ENCODE assay signal across 9 cellular contexts in the genomic region with DNA sequence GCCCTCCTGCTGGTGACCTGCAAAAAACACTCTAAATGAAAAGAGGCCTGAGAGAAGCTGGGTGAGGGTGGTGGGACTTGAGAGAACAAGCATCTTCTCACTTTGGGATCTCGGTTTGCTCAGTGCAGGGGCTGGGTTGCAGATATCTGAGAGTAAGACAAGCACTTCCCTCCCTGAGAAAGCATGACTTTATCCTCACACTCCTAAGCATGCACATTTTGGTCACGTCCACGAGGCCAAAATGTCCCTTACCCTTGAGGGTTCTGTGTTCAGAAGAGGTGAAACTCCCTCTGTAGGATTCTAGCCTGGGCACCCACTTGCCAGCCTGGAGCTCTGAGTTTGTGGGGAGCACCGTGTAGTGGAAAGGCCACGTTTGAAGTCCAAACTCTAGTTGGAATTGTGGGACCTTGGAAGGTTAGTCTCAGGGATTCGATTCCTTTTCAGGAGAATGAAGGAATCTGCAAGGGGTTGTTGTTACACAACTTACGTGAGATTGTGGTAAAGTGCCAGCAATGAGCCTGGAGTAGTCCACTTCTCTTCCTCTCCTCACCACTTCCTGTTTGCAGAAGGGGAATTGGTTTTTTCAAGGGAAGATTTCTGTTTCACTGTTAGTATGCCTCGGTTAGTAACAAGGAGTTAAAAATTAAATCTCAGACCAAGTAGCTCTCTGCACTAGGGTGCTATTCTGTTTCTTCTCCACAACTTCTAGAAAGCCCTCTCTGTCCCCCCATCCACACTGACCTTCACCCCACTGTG. TPM values are rescaled to one million over a fixed set of nuclear protein-coding genes. Genes with fewer than 3 reads are reported as not detected.
DNase-seq lines count a peak whose midpoint lies in the region; FAIRE-seq and TF ChIP-seq lines count a peak whose summit lies in the region.
"Had no signal": no experiment of that assay in that cellular context is flagged by ENCODE, and none has a peak within 500 bp of the region (broad histone marks: within the 10 kb centered on the region; RNA-seq: fewer than 3 reads in every experiment).

No MANE protein-coding gene starts in this region.

- BruUV-seq in OCI-LY7 (replicated peaks; lab: Mats Ljungman, UMichigan) = no TSS peak

- H3K36me3 ChIP-seq in GM23248 (ENCODE audit: low read depth) (no peaks in the 10 kb centered on the region), mesenchymal stem cell (ENCODE audit: control insufficient read depth in 1 of 2, insufficient read depth in 2 of 2, low read depth in 1 of 2, low read length in 2 of 2) (no peaks in the 10 kb centered on the region), OCI-LY7 (ENCODE audit: insufficient read depth, low read length) (no peaks in the 10 kb centered on the region)

- H3K27ac ChIP-seq in GM23248 (no peak overlapping the region), mesenchymal stem cell (ENCODE audit: low read length, poor library complexity, severe bottlenecking) (peak overlapping the region; percentile 11), OCI-LY7 (ENCODE audit: low read depth, low read length, poor library complexity, severe bottlenecking) (no peak overlapping the region)

- 26 to 31% methylated on average over 8 of the region's 8 CpGs for WGBS in GM23248 (ENCODE audit: low coverage in 1 of 2, low lambda C conversion rate in 2 of 2, missing lambda C conversion rate in 2 of 2), 2 experiments
- 66% methylated on average over 8 of the region's 8 CpGs for WGBS in mesenchymal stem cell

- H3K4me3 ChIP-seq in GM12864 (ENCODE audit: low read depth, low read length) = no peak overlapping the region
- no peak overlapping the region for H3K4me3 ChIP-seq in GM23248
- H3K4me3 ChIP-seq in mesenchymal stem cell (ENCODE audit: insufficient read depth in 1 of 2, low read depth in 1 of 2, low read length in 2 of 2) = no peak overlapping the region
- H3K4me3 ChIP-seq in OCI-LY7 (ENCODE audit: low read depth, low read length, poor library complexity, severe bottlenecking) = no peak overlapping the region

- H4K20me1 ChIP-seq in GM23248 (ENCODE audit: insufficient read depth) = no peaks in the 10 kb centered on the region
- H4K20me1 ChIP-seq in OCI-LY7 (ENCODE audit: insufficient read depth, low read length) = no peaks in the 10 kb centered on the region

- CTCF ChIA-PET in OCI-LY7 (lab: Charles Lee; ENCODE audit: unreplicated experiment) = no interaction called here

- DNase-seq in GM12864 (ENCODE audit: low read depth) = peak; percentile 26
- peak; percentile 30 for DNase-seq in GM23248
- DNase-seq in SIG-M5 (lab: John Stamatoyannopoulos, UW) = peak; percentile 77
- peak; percentile 35 for DNase-seq in mesenchymal stem cell
- DNase-seq in SW 1271 (lab: John Stamatoyannopoulos, UW) = no peak
- DNase-seq in OCI-LY7 (ENCODE audit: low spot score) = no peak
- no peak for DNase-seq in UCSD-AML1 (lab: John Stamatoyannopoulos, UW; ENCODE audit: unreplicated experiment)
- DNase-seq in frontal cortex (ENCODE audit: low spot score in 2 of 2) = no peak
- DNase-seq: left cardiac atrium had no signal

- H3K18ac ChIP-seq in mesenchymal stem cell (ENCODE audit: low read depth in 1 of 2, low read length in 2 of 2) = no peak overlapping the region

- H4K8ac ChIP-seq in mesenchymal stem cell (ENCODE audit: low read length) = no peak overlapping the region

- no peak for FAIRE-seq in frontal cortex (lab: Jason Lieb, UNC)

- H2BK12ac ChIP-seq in mesenchymal stem cell (ENCODE audit: low read length in 2 of 2) = no peak overlapping the region

- H3K79me2 ChIP-seq in GM23248 (ENCODE audit: insufficient read depth) = no peaks in the 10 kb centered on the region
- H3K79me2 ChIP-seq in OCI-LY7 (ENCODE audit: insufficient read depth, low read depth, low read length) = no peaks in the 10 kb centered on the region

- H3K27me3 ChIP-seq in GM23248 (replicated peaks; ENCODE audit: insufficient read depth) (peaks cover 19% of the 10 kb centered on the region), mesenchymal stem cell (ENCODE audit: control insufficient read depth in 1 of 2, insufficient read depth in 1 of 2, low read length in 2 of 2) (peaks cover 0 to 48% of the 10 kb centered on the region in 2 experiments)

- H2BK15ac ChIP-seq in mesenchymal stem cell (ENCODE audit: low read depth, poor library complexity, severe bottlenecking) = no peak overlapping the region

- in situ Hi-C loops in GM23248 (cut with MboI) = no loop called here

- H3F3A ChIP-seq in GM23248 (ENCODE audit: insufficient read depth) = no peaks in the 10 kb centered on the region

- H3K9ac ChIP-seq in GM23248 = no peak overlapping the region
- no peak overlapping the region for H3K9ac ChIP-seq in mesenchymal stem cell (ENCODE audit: low read length)

- TF ChIP-seq CTCF in GM12864 (IDR thresholded peaks at IDR 0.05; ENCODE audit: low read depth, low read length, missing control alignments) (no peak), OCI-LY7 (conservative IDR thresholded peaks at IDR 0.05; ENCODE audit: low read length) (no peak)

- no peaks in the 10 kb centered on the region for H3K79me1 ChIP-seq in mesenchymal stem cell (replicated peaks; ENCODE audit: low read length, poor library complexity, severe bottlenecking)

- H3K4me2 ChIP-seq in GM23248 (ENCODE audit: unreplicated experiment) = no peak overlapping the region
- no peak overlapping the region for H3K4me2 ChIP-seq in mesenchymal stem cell (ENCODE audit: low read length, poor library complexity, severe bottlenecking)
- H3K4me2 ChIP-seq in OCI-LY7 (ENCODE audit: low read length) = no peak overlapping the region

- POLR2A ChIA-PET in OCI-LY7 (lab: Charles Lee) = no interaction called here

- H3K9me2 ChIP-seq in GM23248 (ENCODE audit: insufficient read depth) (no peaks in the 10 kb centered on the region), OCI-LY7 (ENCODE audit: insufficient read depth, low read length) (no peaks in the 10 kb centered on the region)

- H3K23ac ChIP-seq in mesenchymal stem cell (ENCODE audit: low read length in 2 of 2) = no peak overlapping the region

- H2BK5ac ChIP-seq in mesenchymal stem cell (ENCODE audit: low read depth, low read length, poor library complexity, severe bottlenecking) = no peak overlapping the region

- H4K91ac ChIP-seq in mesenchymal stem cell (ENCODE audit: low read length) = no peak overlapping the region

- H3K4me1 ChIP-seq in GM23248 (ENCODE audit: insufficient read depth) (no peaks in the 10 kb centered on the region), mesenchymal stem cell (ENCODE audit: control insufficient read depth, insufficient read depth, low read depth, low read length) (peaks cover 7% of the 10 kb centered on the region), OCI-LY7 (ENCODE audit: insufficient read depth, low read length, poor library complexity, severe bottlenecking) (no peaks in the 10 kb centered on the region)

- H3K14ac ChIP-seq in mesenchymal stem cell (ENCODE audit: low read length in 2 of 2) = no peak overlapping the region

- H2BK120ac ChIP-seq in mesenchymal stem cell (ENCODE audit: low read depth, low read length) = no peak overlapping the region

- no peak overlapping the region for H3K4ac ChIP-seq in mesenchymal stem cell (ENCODE audit: low read depth in 1 of 2, low read length in 2 of 2)

- intact Hi-C loops in OCI-LY7 (cut with micrococcal nuclease; ENCODE audit: unreplicated experiment) = no loop called here

- H2AFZ ChIP-seq in GM23248 = peak overlapping the region; percentile 33; the same call in 1 of the 2 replicates
- no peak overlapping the region for H2AFZ ChIP-seq in mesenchymal stem cell (ENCODE audit: low read depth, low read length)
- no peak overlapping the region for H2AFZ ChIP-seq in OCI-LY7 (ENCODE audit: low read length)

- H3K9me3 ChIP-seq in GM23248 (ENCODE audit: low read depth) (no peaks in the 10 kb centered on the region), mesenchymal stem cell (ENCODE audit: control insufficient read depth, low read length) (no peaks in the 10 kb centered on the region), OCI-LY7 (ENCODE audit: low read length) (no peaks in the 10 kb centered on the region)

- H2AK5ac ChIP-seq in mesenchymal stem cell (ENCODE audit: low read length, severe bottlenecking) = no peak overlapping the region

RNA-seq across cellular contexts. Expression of a gene that starts 3.0 kb away (rescaled TPM):
- not detected in 2 replicates for total RNA-seq in GM23248 (2014; rRNA removed; shearing (Covaris generic))
- not detected in 2 replicates for polyA plus RNA-seq in GM23248 (2016; fragmentation: Nextera tagmentation; extraction: Ambion mirVana)
- not detected for polyA plus RNA-seq in mesenchymal stem cell (2013, experiment 1 of 2)
- polyA plus RNA-seq in mesenchymal stem cell (2013, experiment 2 of 2) = not detected
- total RNA-seq in OCI-LY7 (2014; rRNA removed; shearing (Covaris generic)) = not detected in 2 replicates
- total RNA-seq in OCI-LY7 (2022) = not detected in 2 replicates
- total RNA-seq in frontal cortex = not detected
- total RNA-seq: left cardiac atrium had no signal

RNA-seq across cellular contexts. Expression of a gene that starts 21.0 kb away (rescaled TPM):
- total RNA-seq in GM23248 (2014; rRNA removed; shearing (Covaris generic)) = not detected in 2 replicates
- not detected in 2 replicates for polyA plus RNA-seq in GM23248 (2016; fragmentation: Nextera tagmentation; extraction: Ambion mirVana)
- polyA plus RNA-seq in mesenchymal stem cell (2013, experiment 1 of 2) = not detected
- not detected for polyA plus RNA-seq in mesenchymal stem cell (2013, experiment 2 of 2)
- 0.03 TPM in 1 of 2 replicates, not detected in the other for total RNA-seq in OCI-LY7 (2014; rRNA removed; shearing (Covaris generic))
- total RNA-seq in OCI-LY7 (2022) = 0.17 TPM in 1 of 2 replicates, not detected in the other
- total RNA-seq in frontal cortex = not detected

RNA-seq across cellular contexts. Expression of a gene that starts 45.5 kb away (rescaled TPM):
- total RNA-seq in GM23248 (2014; rRNA removed; shearing (Covaris generic)) = 1.2 TPM in 1 of 2 replicates, not detected in the other
- polyA plus RNA-seq in GM23248 (2016; fragmentation: Nextera tagmentation; extraction: Ambion mirVana) = 0.94 and 2.3 TPM in 2 replicates
- polyA plus RNA-seq in mesenchymal stem cell (2013, experiment 1 of 2) = 3.9 TPM
- polyA plus RNA-seq in mesenchymal stem cell (2013, experiment 2 of 2) = 3.5 TPM
- 3.2 and 5.2 TPM in 2 replicates for total RNA-seq in OCI-LY7 (2014; rRNA removed; shearing (Covaris generic))
- total RNA-seq in OCI-LY7 (2022) (9.2 and 10.6 TPM in 2 replicates), frontal cortex (under 0.01 TPM)

Comparison
In these comparisons a context has a peak if more than half of its experiments do, and no peak if none do; other contexts are left out.
1. DNase-seq: peak in GM12864 (single experiment), GM23248 (single experiment), SIG-M5 (single experiment) and mesenchymal stem cell (single experiment); none in SW 1271 (0 of 2), OCI-LY7 (single experiment), UCSD-AML1 (single experiment) and frontal cortex (0 of 2).